10 cellular contexts compared by ENCODE assay signal in genomic region chr10:450463-450862, GRCh38.
DNase-seq lines count a peak whose midpoint lies in the region; ATAC-seq and TF ChIP-seq lines count a peak whose summit lies in the region.
"Had no signal": no experiment of that assay in that cellular context is flagged by ENCODE, and none has a peak within 500 bp of the region (broad histone marks: within the 10 kb centered on the region; RNA-seq: fewer than 3 reads in every experiment).

No MANE protein-coding gene starts in this region.

- H3K36me3 ChIP-seq in breast epithelium = no peaks in the 10 kb centered on the region

- no peak for TF ChIP-seq POLR2A in breast epithelium (IDR thresholded peaks at IDR 0.05)

- H3K27ac ChIP-seq in CD4-positive, alpha-beta T cell (ENCODE audit: low read depth, low read length) = peak overlapping the region; percentile 2
- peak overlapping the region in 1 of 2 donors; percentile 34 for H3K27ac ChIP-seq in breast epithelium
- H3K27ac ChIP-seq: C4-2B had no signal

- no peaks in the 10 kb centered on the region for H3K27me3 Mint-ChIP-seq in CD4-positive, alpha-beta T cell
- H3K27me3 Mint-ChIP-seq in T-helper 2 cell treated with Interferon-gamma antibody and Interleukin-4, amounts not matched to agents 5 μg/mL and 100 μg/mL, for 36 hours (ENCODE audit: low read depth) = peaks cover 25% of the 10 kb centered on the region
- H3K27me3 Mint-ChIP-seq in natural killer cell (ENCODE audit: low read depth in 2 of 2) = peaks cover 0 to 5% of the 10 kb centered on the region in 2 donors

- intact Hi-C loops in CD4-positive, alpha-beta T cell (cut with DNase I, micrococcal nuclease) = loop anchor here in 1 of 2 experiments (2.0 kb wide), 1 partner anchor 16 kb away; no protein-coding TSS in a partner anchor
- intact Hi-C loops in natural killer cell (cut with micrococcal nuclease) (no loop called here), breast epithelium (cut with DNase I; ENCODE audit: low total_unique reads) (no loop called here)

- H3K4me1 Mint-ChIP-seq in CD4-positive, alpha-beta T cell (ENCODE audit: low read depth) = peaks cover 65% of the 10 kb centered on the region
- H3K4me1 Mint-ChIP-seq in T-helper 2 cell treated with Interferon-gamma antibody and Interleukin-4, amounts not matched to agents 5 μg/mL and 100 μg/mL, for 36 hours (ENCODE audit: low read depth) = peaks cover 13% of the 10 kb centered on the region
- H3K4me1 Mint-ChIP-seq in natural killer cell = peaks cover 19 to 23% of the 10 kb centered on the region in 2 donors

- no peaks in the 10 kb centered on the region for H3K4me1 ChIP-seq in breast epithelium

- peak overlapping the region; percentile 84 for H3K4me3 Mint-ChIP-seq in CD4-positive, alpha-beta T cell
- peak overlapping the region; percentile 53 for H3K4me3 Mint-ChIP-seq in T-helper 2 cell treated with Interferon-gamma antibody and Interleukin-4, amounts not matched to agents 5 μg/mL and 100 μg/mL, for 36 hours
- peak overlapping the region; percentile 36 for H3K4me3 Mint-ChIP-seq in natural killer cell

- in situ Hi-C loops in GM13976 (cut with MboI; ENCODE audit: low sequenced_read_pairs, unreplicated experiment) = no loop called here

- no peak for TF ChIP-seq CTCF in CD4-positive, alpha-beta T cell (IDR thresholded peaks at IDR 0.05)
- TF ChIP-seq CTCF in natural killer cell (IDR thresholded peaks at IDR 0.05) (no peak), GM13976 (IDR thresholded peaks at IDR 0.05; ENCODE audit: borderline replicate concordance, control extremely low read depth, extremely low read depth, insufficient read depth, missing control alignments) (no peak), breast epithelium (IDR thresholded peaks at IDR 0.05) (no peak)

- no peaks in the 10 kb centered on the region for H3K27me3 ChIP-seq in CD4-positive, alpha-beta T cell (ENCODE audit: control insufficient read depth, insufficient read depth, low read length)
- no peaks in the 10 kb centered on the region for H3K27me3 ChIP-seq in breast epithelium

- ATAC-seq in CD4-positive, alpha-beta T cell (ENCODE audit: poor library complexity) = no peak
- ATAC-seq in GM21528 (IDR thresholded peaks at IDR 0.05; ENCODE audit: low FRiP score, unreplicated experiment) = peak; percentile 5
- ATAC-seq in natural killer cell = no peak
- ATAC-seq in GM21381 (IDR thresholded peaks at IDR 0.05; ENCODE audit: unreplicated experiment) = no peak

- H3K36me3 Mint-ChIP-seq in CD4-positive, alpha-beta T cell (ENCODE audit: low read depth) = no peaks in the 10 kb centered on the region
- H3K36me3 Mint-ChIP-seq in T-helper 2 cell treated with Interferon-gamma antibody and Interleukin-4, amounts not matched to agents 5 μg/mL and 100 μg/mL, for 36 hours (ENCODE audit: low read depth) = no peaks in the 10 kb centered on the region
- no peaks in the 10 kb centered on the region for H3K36me3 Mint-ChIP-seq in natural killer cell

- CTCF ChIA-PET in CD4-positive, alpha-beta T cell (lab: Charles Lee) = no interaction called here

- DNase-seq in CD4-positive, alpha-beta T cell = no peak
- no peak for DNase-seq in T-helper 2 cell treated with Interferon-gamma antibody and Interleukin-4, amounts not matched to agents 5 μg/mL and 100 μg/mL, for 36 hours (ENCODE audit: low spot score)
- DNase-seq in natural killer cell (no peak), GM13976 (ENCODE audit: low spot score) (no peak), NCI-H1436 (lab: John Stamatoyannopoulos, UW) (no peak), breast epithelium (ENCODE audit: low spot score in 2 of 2) (no peak)
- DNase-seq: NCI-H1092 treated with DMSO at 0.1 percent for 48 hours had no signal

- no peaks in the 10 kb centered on the region for H3K9me3 ChIP-seq in CD4-positive, alpha-beta T cell (ENCODE audit: control insufficient read depth, low read length)
- H3K9me3 ChIP-seq in breast epithelium = no peaks in the 10 kb centered on the region

- peak overlapping the region; percentile 93 for H3K27ac Mint-ChIP-seq in CD4-positive, alpha-beta T cell
- H3K27ac Mint-ChIP-seq in T-helper 2 cell treated with Interferon-gamma antibody and Interleukin-4, amounts not matched to agents 5 μg/mL and 100 μg/mL, for 36 hours = no peak overlapping the region
- no peak overlapping the region for H3K27ac Mint-ChIP-seq in natural killer cell

- H3K4me3 ChIP-seq in breast epithelium = no peak overlapping the region

- H3K9me3 Mint-ChIP-seq in CD4-positive, alpha-beta T cell = no peaks in the 10 kb centered on the region
- H3K9me3 Mint-ChIP-seq in T-helper 2 cell treated with Interferon-gamma antibody and Interleukin-4, amounts not matched to agents 5 μg/mL and 100 μg/mL, for 36 hours = no peaks in the 10 kb centered on the region
- peaks cover 0 to 6% of the 10 kb centered on the region in 2 donors for H3K9me3 Mint-ChIP-seq in natural killer cell

- POLR2A ChIA-PET in CD4-positive, alpha-beta T cell (lab: Charles Lee) = interaction anchor here (0.8 to 2.6 kb wide), 12 partner anchors 10 to 314 kb away, joined by 3 to 33 read pairs (median 5); no protein-coding TSS in a partner anchor
